2 cellular contexts compared by ENCODE assay signal in genomic region chr7:108033309-108033708, GRCh38. TPM values are rescaled to one million over a fixed set of nuclear protein-coding genes. Genes with fewer than 3 reads are reported as not detected.
"Had no signal": no experiment of that assay in that cellular context is flagged by ENCODE, and none has a peak within 500 bp of the region (broad histone marks: within the 10 kb centered on the region; RNA-seq: fewer than 3 reads in every experiment).

No MANE protein-coding gene starts in this region.

RNA-seq across cellular contexts. Expression of gene LAMB1, which starts 30.3 kb away (rescaled TPM):
- total RNA-seq: activated CD4-positive, alpha-beta T cell treated with anti-CD3 and anti-CD28 coated beads, Interleukin-2, amount 10 ng/mL, durations not matched to agents 24 days and 14 days; activated T-helper 17 cell treated with anti-CD3 and anti-CD28 coated beads, Interleukin-2, amount 50 U/mL, for 72 hours had no signal
